In genomic region chr2:10366601-10367270, GRCh38 we compare ENCODE assay signal across 1 cellular context.
TF ChIP-seq lines count a peak whose summit lies in the region.

No MANE protein-coding gene starts in this region.

TF ChIP-seq in HepG2, 621 proteins besides CTCF, POLR2A, EP300 and RAD21 (continued from another document and continues in another):
- TF ChIP-seq PATZ1 (CRISPR knock-in tag; IDR thresholded peaks at IDR 0.05), result peak; percentile 45; the same call in 1 of the 2 replicates
- peak; percentile 72 for TF ChIP-seq HNF4A (CRISPR knock-in tag; IDR thresholded peaks at IDR 0.05)
- TF ChIP-seq ZNF407 (CRISPR knock-in tag; IDR thresholded peaks at IDR 0.05; ENCODE audit: not compliant biosample characterization), result peak; percentile 54
- TF ChIP-seq HDAC1 (CRISPR knock-in tag; IDR thresholded peaks at IDR 0.05), result no peak; the same call in 1 of the 2 replicates
- TF ChIP-seq ELF1 (CRISPR knock-in tag; IDR thresholded peaks at IDR 0.05), result no peak
- TF ChIP-seq ZNF414 (CRISPR knock-in tag; IDR thresholded peaks at IDR 0.05), result 0 out of 2 replicates have a peak, but pooled peaks have one; percentile 43
- peak; percentile 5; the same call in 1 of the 2 replicates for TF ChIP-seq FOXC1 (CRISPR knock-in tag; IDR thresholded peaks at IDR 0.05; ENCODE audit: borderline replicate concordance)
- peak; percentile 30; the same call in 1 of the 2 replicates for TF ChIP-seq ZNF770 (CRISPR knock-in tag; IDR thresholded peaks at IDR 0.05)
- no peak for TF ChIP-seq ZNF597 (CRISPR knock-in tag; IDR thresholded peaks at IDR 0.05)
- TF ChIP-seq XRCC5 (optimal IDR thresholded peaks at IDR 0.05; ENCODE audit: low read length), result peak; percentile 47
- 0 out of 2 replicates have a peak, but pooled peaks have one; percentile 43 for TF ChIP-seq ZNF839 (CRISPR knock-in tag; IDR thresholded peaks at IDR 0.05; ENCODE audit: borderline replicate concordance)
- no peak for TF ChIP-seq ZFP91 (CRISPR knock-in tag; IDR thresholded peaks at IDR 0.05; ENCODE audit: borderline replicate concordance)
- no peak for TF ChIP-seq ZBTB25 (CRISPR knock-in tag; IDR thresholded peaks at IDR 0.05)
- TF ChIP-seq NFKB2 (CRISPR knock-in tag; IDR thresholded peaks at IDR 0.05; ENCODE audit: borderline replicate concordance), result 0 out of 2 replicates have a peak, but pooled peaks have one; percentile 18
- TF ChIP-seq ZNF569 (CRISPR knock-in tag; IDR thresholded peaks at IDR 0.05; ENCODE audit: borderline replicate concordance), result no peak
- no peak for TF ChIP-seq ZNF570 (CRISPR knock-in tag; IDR thresholded peaks at IDR 0.05; ENCODE audit: borderline replicate concordance)
- no peak for TF ChIP-seq ZIK1 (CRISPR knock-in tag; IDR thresholded peaks at IDR 0.05; ENCODE audit: borderline replicate concordance, low read depth)
- peak; percentile 51; the same call in 1 of the 2 replicates for TF ChIP-seq NR2F6 (IDR thresholded peaks at IDR 0.05)
- TF ChIP-seq NR2F6 (CRISPR knock-in tag; IDR thresholded peaks at IDR 0.05), result peak; percentile 29; the same call in 1 of the 2 replicates
- no peak for TF ChIP-seq DRAP1 (CRISPR knock-in tag; IDR thresholded peaks at IDR 0.05)
- TF ChIP-seq ZNF670 (CRISPR knock-in tag; IDR thresholded peaks at IDR 0.05; ENCODE audit: borderline replicate concordance), result 0 out of 2 replicates have a peak, but pooled peaks have one; percentile 12
- no peak for TF ChIP-seq ZBTB38 (CRISPR knock-in tag; IDR thresholded peaks at IDR 0.05)
- no peak for TF ChIP-seq PBX2 (CRISPR knock-in tag; IDR thresholded peaks at IDR 0.05)
- TF ChIP-seq NFIB (CRISPR knock-in tag; IDR thresholded peaks at IDR 0.05; ENCODE audit: borderline replicate concordance), result 0 out of 2 replicates have a peak, but pooled peaks have one; percentile 27
- peak; percentile 60; the same call in 1 of the 2 replicates for TF ChIP-seq BORCS8-MEF2B (CRISPR knock-in tag; IDR thresholded peaks at IDR 0.05)
- no peak for TF ChIP-seq DDIT3 (CRISPR knock-in tag; IDR thresholded peaks at IDR 0.05)
- no peak for TF ChIP-seq MAFG (CRISPR knock-in tag; IDR thresholded peaks at IDR 0.05)
- no peak for TF ChIP-seq FOXP4 (CRISPR knock-in tag; IDR thresholded peaks at IDR 0.05)
- peak; percentile 47; the same call in 1 of the 2 replicates for TF ChIP-seq SALL1 (CRISPR knock-in tag; IDR thresholded peaks at IDR 0.05)
- TF ChIP-seq STAG1 (CRISPR knock-in tag; IDR thresholded peaks at IDR 0.05), result peak; percentile 9; the same call in 1 of the 2 replicates
- no peak for TF ChIP-seq ZNF629 (CRISPR knock-in tag; conservative IDR thresholded peaks at IDR 0.05)
